In the genomic region with DNA sequence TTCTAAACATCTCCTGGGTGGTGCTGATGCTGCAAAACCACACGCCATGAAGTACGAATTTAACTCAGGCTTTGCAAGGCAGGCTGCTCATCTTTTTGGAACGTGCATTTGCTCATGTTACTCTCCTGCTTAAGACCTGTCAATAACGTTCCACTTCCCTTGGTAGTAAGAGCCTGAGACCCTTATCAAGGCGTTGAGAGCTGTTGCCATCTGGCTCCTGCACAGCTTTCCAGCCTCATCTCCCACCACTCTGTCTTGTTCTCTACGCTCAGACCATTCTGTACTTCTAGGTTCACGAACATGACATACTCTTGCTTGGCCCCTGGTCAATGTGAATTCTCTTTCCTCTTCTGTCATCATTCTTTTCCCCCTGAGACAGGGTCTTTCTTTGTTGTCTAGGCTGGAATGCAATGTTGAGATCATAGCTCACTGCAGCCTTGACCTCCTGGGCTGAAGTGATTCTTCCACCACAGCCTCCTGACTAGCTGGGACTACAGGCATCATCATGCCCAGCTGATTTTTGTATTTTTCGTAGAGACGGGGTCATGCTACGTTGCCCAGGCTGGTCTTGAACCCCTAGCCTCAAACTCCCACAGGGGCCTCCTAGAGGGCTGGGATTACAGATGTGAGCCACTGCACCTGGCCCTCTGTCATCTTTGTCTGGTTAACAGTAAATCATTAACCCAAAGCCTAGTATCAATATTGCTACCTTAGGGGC, we compare ENCODE assay signal across 17 cellular contexts.
DNase-seq lines count a peak whose midpoint lies in the region; ATAC-seq lines count a peak whose summit lies in the region.
"Had no signal": no experiment of that assay in that cellular context is flagged by ENCODE, and none has a peak within 500 bp of the region (broad histone marks: within the 10 kb centered on the region; RNA-seq: fewer than 3 reads in every experiment).

No MANE protein-coding gene starts in this region.

- no peak overlapping the region for H3K4me3 ChIP-seq in CD8-positive, alpha-beta memory T cell (ENCODE audit: low read length)
- H3K4me3 ChIP-seq: ascending aorta, pancreas, thyroid gland had no signal

- ATAC-seq in GM18873 (IDR thresholded peaks at IDR 0.05; ENCODE audit: low FRiP score, unreplicated experiment) (peak; percentile 86), GM21367 (IDR thresholded peaks at IDR 0.05; ENCODE audit: unreplicated experiment) (peak; percentile 49), HG03045 (IDR thresholded peaks at IDR 0.05; ENCODE audit: unreplicated experiment) (peak; percentile 70)
- no peak for ATAC-seq in activated naive CD4-positive, alpha-beta T cell treated with anti-CD3 and anti-CD28 coated beads, Interleukin-2, amount 50 U/mL, for 72 hours
- ATAC-seq in activated T-cell treated with anti-CD3 and anti-CD28 coated beads, Interleukin-2, amount 50 U/mL, for 72 hours (replicated peaks in 1 of 2), result no peak
- ATAC-seq: pancreas had no signal

- peaks cover 0 to 4% (median 0%) of the 10 kb centered on the region in 3 donors for H3K36me3 Mint-ChIP-seq in CD8-positive, alpha-beta memory T cell
- H3K36me3 Mint-ChIP-seq in activated naive CD4-positive, alpha-beta T cell treated with anti-CD3 and anti-CD28 coated beads, Interleukin-2, amount 50 U/mL, for 72 hours, result peaks cover 0 to 10% of the 10 kb centered on the region in 2 donors
- H3K36me3 Mint-ChIP-seq in activated T-cell treated with anti-CD3 and anti-CD28 coated beads, Interleukin-2, amount 50 U/mL, for 72 hours (ENCODE audit: insufficient read depth in 2 of 2), result no peaks in the 10 kb centered on the region
- H3K36me3 Mint-ChIP-seq: mesothelial cell of epicardium had no signal

- POLR2A ChIA-PET in CD8-positive, alpha-beta memory T cell (lab: Charles Lee), result no interaction called here

- no peaks in the 10 kb centered on the region for H3K36me3 ChIP-seq in CD8-positive, alpha-beta memory T cell (ENCODE audit: insufficient read depth, low read length)
- H3K36me3 ChIP-seq: ascending aorta, pancreas, thyroid gland had no signal

- H3K4me3 Mint-ChIP-seq in CD8-positive, alpha-beta memory T cell, result no peak overlapping the region
- H3K4me3 Mint-ChIP-seq in activated T-cell treated with anti-CD3 and anti-CD28 coated beads, Interleukin-2, amount 50 U/mL, for 72 hours, result no peak overlapping the region
- H3K4me3 Mint-ChIP-seq: mesothelial cell of epicardium had no signal

- H3K4me1 Mint-ChIP-seq in CD8-positive, alpha-beta memory T cell, result no peaks in the 10 kb centered on the region
- no peaks in the 10 kb centered on the region for H3K4me1 Mint-ChIP-seq in activated T-cell treated with anti-CD3 and anti-CD28 coated beads, Interleukin-2, amount 50 U/mL, for 72 hours (ENCODE audit: low read depth)

- H3K9me3 Mint-ChIP-seq in CD8-positive, alpha-beta memory T cell, result peaks cover 0 to 5% (median 2%) of the 10 kb centered on the region in 5 donors
- peaks cover 4 to 8% of the 10 kb centered on the region in 2 donors for H3K9me3 Mint-ChIP-seq in activated naive CD4-positive, alpha-beta T cell treated with anti-CD3 and anti-CD28 coated beads, Interleukin-2, amount 50 U/mL, for 72 hours
- H3K9me3 Mint-ChIP-seq in activated T-cell treated with anti-CD3 and anti-CD28 coated beads, Interleukin-2, amount 50 U/mL, for 72 hours, result no peaks in the 10 kb centered on the region
- H3K9me3 Mint-ChIP-seq: mesothelial cell of epicardium had no signal

- CTCF ChIA-PET in CD8-positive, alpha-beta memory T cell (lab: Charles Lee), result no interaction called here

- H3K4me1 ChIP-seq in CD8-positive, alpha-beta memory T cell (ENCODE audit: insufficient read depth, low read length), result no peaks in the 10 kb centered on the region
- H3K4me1 ChIP-seq: ascending aorta, thyroid gland had no signal

- H3K9me3 ChIP-seq in CD8-positive, alpha-beta memory T cell (ENCODE audit: low read length), result no peaks in the 10 kb centered on the region
- H3K9me3 ChIP-seq: ascending aorta, pancreas, thyroid gland had no signal

- DNase-seq in NCI-H2171 treated with DMSO at 0.1 percent for 48 hours (lab: John Stamatoyannopoulos, UW) (peak; percentile 80), activated T-cell treated with anti-CD3 and anti-CD28 coated beads for 4 hours (no peak)
- no peak for DNase-seq in CD8-positive, alpha-beta memory T cell
- no peak for DNase-seq in activated naive CD4-positive, alpha-beta T cell treated with anti-CD3 and anti-CD28 coated beads, Interleukin-2, amount 50 U/mL, for 72 hours (ENCODE audit: low spot score in 2 of 2)
- no peak for DNase-seq in activated T-cell treated with anti-CD3 and anti-CD28 coated beads, Interleukin-2, amount 50 U/mL, for 72 hours
- DNase-seq: activated CD4-positive, CD25-positive, alpha-beta regulatory T cell treated with anti-CD3 and anti-CD28 coated beads, Interleukin-2, amount 50 U/mL, for 72 hours; C1 segment of cervical spinal cord; KBM-7; NCI-H1930; pancreas; SW 1271; thyroid gland had no signal

- H3K27me3 ChIP-seq in CD8-positive, alpha-beta memory T cell (ENCODE audit: insufficient read depth, low read length, poor library complexity, severe bottlenecking), result no peaks in the 10 kb centered on the region
- H3K27me3 ChIP-seq: ascending aorta, pancreas, thyroid gland had no signal

- no peaks in the 10 kb centered on the region for H3K27me3 Mint-ChIP-seq in CD8-positive, alpha-beta memory T cell
- peaks cover 7% of the 10 kb centered on the region for H3K27me3 Mint-ChIP-seq in activated T-cell treated with anti-CD3 and anti-CD28 coated beads, Interleukin-2, amount 50 U/mL, for 72 hours (ENCODE audit: low read depth)

- H3K27ac Mint-ChIP-seq in CD8-positive, alpha-beta memory T cell, result no peak overlapping the region
- no peak overlapping the region for H3K27ac Mint-ChIP-seq in activated naive CD4-positive, alpha-beta T cell treated with anti-CD3 and anti-CD28 coated beads, Interleukin-2, amount 50 U/mL, for 72 hours
- no peak overlapping the region for H3K27ac Mint-ChIP-seq in activated T-cell treated with anti-CD3 and anti-CD28 coated beads, Interleukin-2, amount 50 U/mL, for 72 hours
- H3K27ac Mint-ChIP-seq: mesothelial cell of epicardium had no signal

- H3K27ac ChIP-seq in CD8-positive, alpha-beta memory T cell (ENCODE audit: low read depth, low read length), result no peak overlapping the region
- H3K27ac ChIP-seq: ascending aorta, pancreas, thyroid gland had no signal

Comparison
In these comparisons a context has a peak if more than half of its experiments do, and no peak if none do; other contexts are left out.
1. ATAC-seq: peak in GM18873 (single experiment), GM21367 (single experiment) and HG03045 (single experiment); none in activated naive CD4-positive, alpha-beta T cell treated with anti-CD3 and anti-CD28 coated beads, Interleukin-2, amount 50 U/mL, for 72 hours (0 of 2) and activated T-cell treated with anti-CD3 and anti-CD28 coated beads, Interleukin-2, amount 50 U/mL, for 72 hours (0 of 2).